ENCODE assay signal across 1 cellular context in the genomic region with DNA sequence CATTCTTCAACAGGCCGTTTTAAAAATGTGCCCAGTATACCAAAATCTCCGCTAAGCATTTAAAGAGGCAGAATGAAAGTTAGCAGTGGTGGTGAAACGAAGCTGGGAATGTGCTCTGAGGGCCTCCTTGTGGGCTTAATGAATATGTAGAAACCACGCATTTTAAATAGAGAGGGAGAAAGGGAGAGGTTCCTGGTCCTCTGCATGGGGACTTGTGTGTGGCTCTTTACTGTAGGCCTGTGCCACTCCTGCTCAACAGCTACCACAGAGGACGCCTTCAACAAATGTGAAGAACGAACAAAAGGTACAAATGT.
TF ChIP-seq lines count a peak whose summit lies in the region.

No MANE protein-coding gene starts in this region.

TF ChIP-seq in H1, 55 proteins besides CTCF, POLR2A, EP300 and RAD21:
- TF ChIP-seq RNF2 (IDR thresholded peaks at IDR 0.05; ENCODE audit: borderline replicate concordance, low read depth, low read length, missing control alignments, poor library complexity, severe bottlenecking) (no peak), HDAC2 (IDR thresholded peaks at IDR 0.05; ENCODE audit: borderline replicate concordance in 1 of 2, low read depth in 2 of 2, low read length in 2 of 2) (no peak), SP4 (IDR thresholded peaks at IDR 0.05; ENCODE audit: low read length) (no peak), PHF8 (conservative IDR thresholded peaks at IDR 0.05; ENCODE audit: low read depth, low read length) (no peak), ASH2L (IDR thresholded peaks at IDR 0.05; ENCODE audit: low read length) (no peak), JUND (IDR thresholded peaks at IDR 0.05; ENCODE audit: low read length) (no peak), CBX8 (IDR thresholded peaks at IDR 0.05; ENCODE audit: borderline replicate concordance, low read depth, low read length) (no peak), RXRA (IDR thresholded peaks at IDR 0.05; ENCODE audit: insufficient read depth, low read depth, low read length) (no peak)
- TF ChIP-seq, protein P1, sequence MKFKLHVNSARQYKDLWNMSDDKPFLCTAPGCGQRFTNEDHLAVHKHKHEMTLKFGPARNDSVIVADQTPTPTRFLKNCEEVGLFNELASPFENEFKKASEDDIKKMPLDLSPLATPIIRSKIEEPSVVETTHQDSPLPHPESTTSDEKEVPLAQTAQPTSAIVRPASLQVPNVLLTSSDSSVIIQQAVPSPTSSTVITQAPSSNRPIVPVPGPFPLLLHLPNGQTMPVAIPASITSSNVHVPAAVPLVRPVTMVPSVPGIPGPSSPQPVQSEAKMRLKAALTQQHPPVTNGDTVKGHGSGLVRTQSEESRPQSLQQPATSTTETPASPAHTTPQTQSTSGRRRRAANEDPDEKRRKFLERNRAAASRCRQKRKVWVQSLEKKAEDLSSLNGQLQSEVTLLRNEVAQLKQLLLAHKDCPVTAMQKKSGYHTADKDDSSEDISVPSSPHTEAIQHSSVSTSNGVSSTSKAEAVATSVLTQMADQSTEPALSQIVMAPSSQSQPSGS (IDR thresholded peaks at IDR 0.05; ENCODE audit: low read length), result no peak
- TF ChIP-seq, protein P2, sequence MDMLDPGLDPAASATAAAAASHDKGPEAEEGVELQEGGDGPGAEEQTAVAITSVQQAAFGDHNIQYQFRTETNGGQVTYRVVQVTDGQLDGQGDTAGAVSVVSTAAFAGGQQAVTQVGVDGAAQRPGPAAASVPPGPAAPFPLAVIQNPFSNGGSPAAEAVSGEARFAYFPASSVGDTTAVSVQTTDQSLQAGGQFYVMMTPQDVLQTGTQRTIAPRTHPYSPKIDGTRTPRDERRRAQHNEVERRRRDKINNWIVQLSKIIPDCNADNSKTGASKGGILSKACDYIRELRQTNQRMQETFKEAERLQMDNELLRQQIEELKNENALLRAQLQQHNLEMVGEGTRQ (IDR thresholded peaks at IDR 0.05; ENCODE audit: low read length), result no peak
- TF ChIP-seq, protein P3, sequence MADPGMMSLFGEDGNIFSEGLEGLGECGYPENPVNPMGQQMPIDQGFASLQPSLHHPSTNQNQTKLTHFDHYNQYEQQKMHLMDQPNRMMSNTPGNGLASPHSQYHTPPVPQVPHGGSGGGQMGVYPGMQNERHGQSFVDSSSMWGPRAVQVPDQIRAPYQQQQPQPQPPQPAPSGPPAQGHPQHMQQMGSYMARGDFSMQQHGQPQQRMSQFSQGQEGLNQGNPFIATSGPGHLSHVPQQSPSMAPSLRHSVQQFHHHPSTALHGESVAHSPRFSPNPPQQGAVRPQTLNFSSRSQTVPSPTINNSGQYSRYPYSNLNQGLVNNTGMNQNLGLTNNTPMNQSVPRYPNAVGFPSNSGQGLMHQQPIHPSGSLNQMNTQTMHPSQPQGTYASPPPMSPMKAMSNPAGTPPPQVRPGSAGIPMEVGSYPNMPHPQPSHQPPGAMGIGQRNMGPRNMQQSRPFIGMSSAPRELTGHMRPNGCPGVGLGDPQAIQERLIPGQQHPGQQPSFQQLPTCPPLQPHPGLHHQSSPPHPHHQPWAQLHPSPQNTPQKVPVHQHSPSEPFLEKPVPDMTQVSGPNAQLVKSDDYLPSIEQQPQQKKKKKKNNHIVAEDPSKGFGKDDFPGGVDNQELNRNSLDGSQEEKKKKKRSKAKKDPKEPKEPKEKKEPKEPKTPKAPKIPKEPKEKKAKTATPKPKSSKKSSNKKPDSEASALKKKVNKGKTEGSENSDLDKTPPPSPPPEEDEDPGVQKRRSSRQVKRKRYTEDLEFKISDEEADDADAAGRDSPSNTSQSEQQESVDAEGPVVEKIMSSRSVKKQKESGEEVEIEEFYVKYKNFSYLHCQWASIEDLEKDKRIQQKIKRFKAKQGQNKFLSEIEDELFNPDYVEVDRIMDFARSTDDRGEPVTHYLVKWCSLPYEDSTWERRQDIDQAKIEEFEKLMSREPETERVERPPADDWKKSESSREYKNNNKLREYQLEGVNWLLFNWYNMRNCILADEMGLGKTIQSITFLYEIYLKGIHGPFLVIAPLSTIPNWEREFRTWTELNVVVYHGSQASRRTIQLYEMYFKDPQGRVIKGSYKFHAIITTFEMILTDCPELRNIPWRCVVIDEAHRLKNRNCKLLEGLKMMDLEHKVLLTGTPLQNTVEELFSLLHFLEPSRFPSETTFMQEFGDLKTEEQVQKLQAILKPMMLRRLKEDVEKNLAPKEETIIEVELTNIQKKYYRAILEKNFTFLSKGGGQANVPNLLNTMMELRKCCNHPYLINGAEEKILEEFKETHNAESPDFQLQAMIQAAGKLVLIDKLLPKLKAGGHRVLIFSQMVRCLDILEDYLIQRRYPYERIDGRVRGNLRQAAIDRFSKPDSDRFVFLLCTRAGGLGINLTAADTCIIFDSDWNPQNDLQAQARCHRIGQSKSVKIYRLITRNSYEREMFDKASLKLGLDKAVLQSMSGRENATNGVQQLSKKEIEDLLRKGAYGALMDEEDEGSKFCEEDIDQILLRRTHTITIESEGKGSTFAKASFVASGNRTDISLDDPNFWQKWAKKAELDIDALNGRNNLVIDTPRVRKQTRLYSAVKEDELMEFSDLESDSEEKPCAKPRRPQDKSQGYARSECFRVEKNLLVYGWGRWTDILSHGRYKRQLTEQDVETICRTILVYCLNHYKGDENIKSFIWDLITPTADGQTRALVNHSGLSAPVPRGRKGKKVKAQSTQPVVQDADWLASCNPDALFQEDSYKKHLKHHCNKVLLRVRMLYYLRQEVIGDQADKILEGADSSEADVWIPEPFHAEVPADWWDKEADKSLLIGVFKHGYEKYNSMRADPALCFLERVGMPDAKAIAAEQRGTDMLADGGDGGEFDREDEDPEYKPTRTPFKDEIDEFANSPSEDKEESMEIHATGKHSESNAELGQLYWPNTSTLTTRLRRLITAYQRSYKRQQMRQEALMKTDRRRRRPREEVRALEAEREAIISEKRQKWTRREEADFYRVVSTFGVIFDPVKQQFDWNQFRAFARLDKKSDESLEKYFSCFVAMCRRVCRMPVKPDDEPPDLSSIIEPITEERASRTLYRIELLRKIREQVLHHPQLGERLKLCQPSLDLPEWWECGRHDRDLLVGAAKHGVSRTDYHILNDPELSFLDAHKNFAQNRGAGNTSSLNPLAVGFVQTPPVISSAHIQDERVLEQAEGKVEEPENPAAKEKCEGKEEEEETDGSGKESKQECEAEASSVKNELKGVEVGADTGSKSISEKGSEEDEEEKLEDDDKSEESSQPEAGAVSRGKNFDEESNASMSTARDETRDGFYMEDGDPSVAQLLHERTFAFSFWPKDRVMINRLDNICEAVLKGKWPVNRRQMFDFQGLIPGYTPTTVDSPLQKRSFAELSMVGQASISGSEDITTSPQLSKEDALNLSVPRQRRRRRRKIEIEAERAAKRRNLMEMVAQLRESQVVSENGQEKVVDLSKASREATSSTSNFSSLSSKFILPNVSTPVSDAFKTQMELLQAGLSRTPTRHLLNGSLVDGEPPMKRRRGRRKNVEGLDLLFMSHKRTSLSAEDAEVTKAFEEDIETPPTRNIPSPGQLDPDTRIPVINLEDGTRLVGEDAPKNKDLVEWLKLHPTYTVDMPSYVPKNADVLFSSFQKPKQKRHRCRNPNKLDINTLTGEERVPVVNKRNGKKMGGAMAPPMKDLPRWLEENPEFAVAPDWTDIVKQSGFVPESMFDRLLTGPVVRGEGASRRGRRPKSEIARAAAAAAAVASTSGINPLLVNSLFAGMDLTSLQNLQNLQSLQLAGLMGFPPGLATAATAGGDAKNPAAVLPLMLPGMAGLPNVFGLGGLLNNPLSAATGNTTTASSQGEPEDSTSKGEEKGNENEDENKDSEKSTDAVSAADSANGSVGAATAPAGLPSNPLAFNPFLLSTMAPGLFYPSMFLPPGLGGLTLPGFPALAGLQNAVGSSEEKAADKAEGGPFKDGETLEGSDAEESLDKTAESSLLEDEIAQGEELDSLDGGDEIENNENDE (IDR thresholded peaks at IDR 0.05; ENCODE audit: insufficient replicate concordance, low read length), result no peak
